Comparison of ENCODE assay signal across 8 cellular contexts in genomic region chr2:33475381-33476099, GRCh38. TPM values are rescaled to one million over a fixed set of nuclear protein-coding genes. Genes with fewer than 3 reads are reported as not detected.
DNase-seq lines count a peak whose midpoint lies in the region; ATAC-seq, FAIRE-seq and TF ChIP-seq lines count a peak whose summit lies in the region.

No MANE protein-coding gene starts in this region.

- H3K4me1 ChIP-seq in DND-41 (ENCODE audit: insufficient read depth, low read length) (peaks cover 32% of the 10 kb centered on the region), foreskin keratinocyte (no peaks in the 10 kb centered on the region)

- peak overlapping the region; percentile 85 for H3K27ac ChIP-seq in DND-41 (ENCODE audit: low read length)
- peak overlapping the region; percentile 76 for H3K27ac ChIP-seq in foreskin keratinocyte

- peak overlapping the region; percentile 57 for H3K9ac ChIP-seq in DND-41 (ENCODE audit: low read depth, low read length)

- H3K27me3 ChIP-seq in DND-41 (ENCODE audit: insufficient read depth, low read length, poor library complexity) (no peaks in the 10 kb centered on the region), foreskin keratinocyte (no peaks in the 10 kb centered on the region)

- TF ChIP-seq EP300 in Ishikawa (IDR thresholded peaks at IDR 0.05; ENCODE audit: borderline replicate concordance), result no peak

- no peaks in the 10 kb centered on the region for H3K9me3 Mint-ChIP-seq in neural crest cell

- peaks cover 13% of the 10 kb centered on the region for H3K27me3 Mint-ChIP-seq in neural crest cell (ENCODE audit: low read depth)

- TF ChIP-seq RAD21 in Ishikawa (IDR thresholded peaks at IDR 0.05; ENCODE audit: low read depth), result peak; percentile 57

- H3K36me3 ChIP-seq in DND-41 (ENCODE audit: insufficient read depth, low read length), result no peaks in the 10 kb centered on the region

- no peaks in the 10 kb centered on the region for H3K36me3 Mint-ChIP-seq in neural crest cell (ENCODE audit: low read depth)

- no peaks in the 10 kb centered on the region for H3K79me2 ChIP-seq in DND-41 (ENCODE audit: insufficient read depth, low read length)

- DNase-seq in DND-41 (peak; percentile 81), RCC 7860 (ENCODE audit: low spot score) (peak; percentile 68), foreskin keratinocyte (peak; percentile 81 to 88), neural crest cell (ENCODE audit: low read depth, low spot score) (peak; percentile 63), stromal cell of bone marrow (ENCODE audit: low read depth) (peak; percentile 57)
- peak; percentile 60 for DNase-seq in activated T-helper 9 cell treated with anti-CD3 and anti-CD28 coated beads, Interleukin-2, amount 50 U/mL, for 16 hours (ENCODE audit: low read depth)

- peaks cover 19% of the 10 kb centered on the region for H3K4me1 Mint-ChIP-seq in neural crest cell

- H3K9me3 ChIP-seq in DND-41 (ENCODE audit: insufficient read depth, low read length, severe bottlenecking), result no peaks in the 10 kb centered on the region

- H3K4me3 ChIP-seq in DND-41 (ENCODE audit: low read depth in 1 of 2, low read length in 2 of 2), result peak overlapping the region; percentile 34 to 68; a peak in 3 of 4 replicates

- peak; percentile 72 for ATAC-seq in DND-41 (ENCODE audit: insufficient read depth, low read depth)
- ATAC-seq in GM21717 (IDR thresholded peaks at IDR 0.05; ENCODE audit: unreplicated experiment), result peak; percentile 50
- peak; percentile 86 for ATAC-seq in foreskin keratinocyte

- peak overlapping the region; percentile 90 for H3K4me3 Mint-ChIP-seq in neural crest cell

- H4K20me1 ChIP-seq in DND-41 (ENCODE audit: insufficient read depth, low read length), result no peaks in the 10 kb centered on the region

- peak overlapping the region; percentile 88 for H3K4me2 ChIP-seq in DND-41 (ENCODE audit: insufficient read depth, low read length)

- peak overlapping the region; percentile 83 for H2AFZ ChIP-seq in DND-41 (ENCODE audit: low read depth, low read length)

- TF ChIP-seq CTCF in DND-41 (IDR thresholded peaks at IDR 0.05; ENCODE audit: borderline replicate concordance, extremely low read depth, low read length, poor library complexity, severe bottlenecking) (peak; percentile 94), foreskin keratinocyte (conservative IDR thresholded peaks at IDR 0.05) (peak; percentile 86), neural crest cell (conservative IDR thresholded peaks at IDR 0.05) (peak; percentile 82)

- H3K27ac Mint-ChIP-seq in neural crest cell (ENCODE audit: unreplicated experiment), result peak overlapping the region; percentile 59

- FAIRE-seq in RCC 7860 (lab: Jason Lieb, UNC), result no peak

TF ChIP-seq in Ishikawa, 13 proteins besides CTCF, POLR2A, EP300 and RAD21:
- TF ChIP-seq MAX (IDR thresholded peaks at IDR 0.05), result no peak
- no peak for TF ChIP-seq TAF1 (IDR thresholded peaks at IDR 0.05; ENCODE audit: low read depth)
- TF ChIP-seq YY1 (IDR thresholded peaks at IDR 0.05; ENCODE audit: low read depth), result no peak
- no peak for TF ChIP-seq CEBPB (IDR thresholded peaks at IDR 0.05)
- no peak for TF ChIP-seq TCF12 (IDR thresholded peaks at IDR 0.05; ENCODE audit: low read depth)
- TF ChIP-seq FOXM1 (IDR thresholded peaks at IDR 0.05; ENCODE audit: borderline replicate concordance, low read depth), result no peak
- TF ChIP-seq USF1 (IDR thresholded peaks at IDR 0.05), result no peak
- TF ChIP-seq REST (IDR thresholded peaks at IDR 0.05; ENCODE audit: low read depth), result no peak
- TF ChIP-seq NFIC (IDR thresholded peaks at IDR 0.05), result no peak
- no peak for TF ChIP-seq EGR1 (IDR thresholded peaks at IDR 0.05)
- no peak for TF ChIP-seq CREB1 (IDR thresholded peaks at IDR 0.05; ENCODE audit: low read depth)
- no peak for TF ChIP-seq TEAD4 (IDR thresholded peaks at IDR 0.05)
- TF ChIP-seq ZBTB7A (IDR thresholded peaks at IDR 0.05; ENCODE audit: low read depth), result no peak

RNA-seq across cellular contexts. Expression of gene RASGRP3, which starts 0.9 kb away (rescaled TPM):
- total RNA-seq in foreskin keratinocyte (0.25 and 0.61 TPM in 2 replicates), neural crest cell (0.07 TPM in 1 of 2 replicates, not detected in the other)
- 0.19 and 0.22 TPM in 2 replicates for polyA plus RNA-seq in foreskin keratinocyte

Comparison
In these comparisons a context has a peak if more than half of its experiments do, and no peak if none do; other contexts are left out.
1. Peak in every context shown above with its lines: DNase-seq, ATAC-seq, H3K4me3 ChIP-seq and H3K27ac ChIP-seq.